Comparison of ENCODE assay signal across 8 cellular contexts in the genomic region with DNA sequence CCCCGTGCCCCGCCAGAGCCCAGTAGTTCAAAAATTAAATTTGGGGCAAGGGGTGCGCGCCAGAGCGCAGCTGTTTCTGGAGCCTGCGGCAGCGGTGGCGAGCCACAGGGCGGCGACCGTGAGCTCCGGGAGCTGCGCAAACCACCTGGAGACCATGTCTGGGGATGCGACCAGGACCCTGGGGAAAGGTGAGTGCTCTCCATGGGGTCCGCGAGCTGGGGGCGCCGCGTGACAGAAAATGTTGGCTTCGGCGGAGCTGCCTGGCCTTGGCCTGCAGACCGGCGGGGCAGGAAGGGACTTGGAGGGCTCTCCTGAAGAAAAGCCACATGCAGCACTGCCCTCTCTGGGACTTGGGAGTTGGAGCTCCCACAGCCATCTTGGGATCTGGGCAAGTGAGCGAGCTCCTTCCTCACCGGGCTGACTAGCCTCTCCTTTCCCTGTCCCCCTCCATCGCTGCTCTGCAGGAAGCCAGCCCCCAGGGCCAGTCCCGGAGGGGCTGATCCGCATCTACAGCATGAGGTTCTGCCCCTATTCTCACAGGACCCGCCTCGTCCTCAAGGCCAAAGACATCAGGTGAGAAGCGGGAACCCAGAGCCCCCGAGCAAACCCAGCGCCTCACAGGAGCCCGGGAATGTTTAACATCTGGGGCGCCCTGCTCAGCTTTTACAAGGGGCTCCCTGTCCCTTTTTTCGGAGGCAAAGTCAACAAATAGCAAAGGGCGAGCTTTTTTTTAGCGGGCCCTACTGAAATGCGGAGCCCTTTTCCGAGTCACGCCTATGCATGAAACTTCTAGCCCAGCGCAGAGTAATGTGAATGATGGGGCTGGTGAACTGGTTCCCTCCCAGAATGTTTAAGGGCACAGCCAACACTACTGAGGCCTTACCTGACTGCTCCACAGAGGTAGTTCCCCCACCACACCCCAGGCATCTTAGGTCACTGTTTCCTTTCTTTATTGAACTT. TPM values are rescaled to one million over a fixed set of nuclear protein-coding genes. Genes with fewer than 3 reads are reported as not detected.
DNase-seq lines count a peak whose midpoint lies in the region; ATAC-seq and TF ChIP-seq lines count a peak whose summit lies in the region.

No MANE protein-coding gene starts in this region.

- H3K36me3 ChIP-seq in MG63 (no peaks in the 10 kb centered on the region), upper lobe of left lung (no peaks in the 10 kb centered on the region)

- no peaks in the 10 kb centered on the region for H3K9me3 Mint-ChIP-seq in naive thymus-derived CD8-positive, alpha-beta T cell

- no peak for TF ChIP-seq POLR2A in upper lobe of left lung (IDR thresholded peaks at IDR 0.05)

- TF ChIP-seq CTCF in upper lobe of left lung (IDR thresholded peaks at IDR 0.05): peak; percentile 76 to 89 (median 82)

- H3K9me3 ChIP-seq in MG63 (no peaks in the 10 kb centered on the region), upper lobe of left lung (no peaks in the 10 kb centered on the region)

- H3K27ac Mint-ChIP-seq in naive thymus-derived CD8-positive, alpha-beta T cell: peak overlapping the region in 1 of 10 donors; percentile 29

- DNase-seq in Ammon's horn (ENCODE audit: low spot score) (peak; percentile 67), MG63 (peak; percentile 29), activated T-cell treated with anti-CD3 and anti-CD28 coated beads for 4 hours (peak; percentile 30), epithelial cell of prostate (ENCODE audit: low read depth, low spot score) (no peak), upper lobe of left lung (peak; percentile 62 to 91), NCI-H1105 treated with DMSO at 0.1 percent for 48 hours (lab: John Stamatoyannopoulos, UW) (no peak)
- DNase-seq in naive thymus-derived CD8-positive, alpha-beta T cell: peak in 8 of 10 donors; percentile 17 to 46 (median 36)

- peak overlapping the region in 8 of 10 donors; percentile 4 to 71 (median 48) for H3K4me3 Mint-ChIP-seq in naive thymus-derived CD8-positive, alpha-beta T cell

- POLR2A ChIA-PET in naive thymus-derived CD8-positive, alpha-beta T cell (lab: Charles Lee): interaction anchor here (0.7 to 1.9 kb wide), 2 partner anchors 12 to 20 kb away, joined by 3 to 11 read pairs; a partner anchor contains a TSS

- peak overlapping the region; percentile 42 for H3K27ac ChIP-seq in epithelial cell of prostate
- peak overlapping the region in 1 of 4 donors; percentile 43 for H3K27ac ChIP-seq in upper lobe of left lung

- peaks cover 0 to 8% (median 4%) of the 10 kb centered on the region in 4 donors for H3K4me1 Mint-ChIP-seq in naive thymus-derived CD8-positive, alpha-beta T cell

- H3K27me3 Mint-ChIP-seq in naive thymus-derived CD8-positive, alpha-beta T cell: peaks cover 0 to 23% (median 6%) of the 10 kb centered on the region in 5 donors

- ATAC-seq in GM21360 (IDR thresholded peaks at IDR 0.05; ENCODE audit: unreplicated experiment) (peak; percentile 82), upper lobe of left lung (ENCODE audit: low FRiP score in 2 of 2) (peak; percentile 87 to 92)
- peak; percentile 88 to 94 for ATAC-seq in naive thymus-derived CD8-positive, alpha-beta T cell

- H3K36me3 Mint-ChIP-seq in naive thymus-derived CD8-positive, alpha-beta T cell: no peaks in the 10 kb centered on the region

- H3K27me3 ChIP-seq in MG63 (no peaks in the 10 kb centered on the region), upper lobe of left lung (no peaks in the 10 kb centered on the region)

- peaks cover 0 to 8% (median 5%) of the 10 kb centered on the region in 4 donors for H3K4me1 ChIP-seq in upper lobe of left lung

- 20 to 30% methylated on average over 28 to 42 of the region's 42 CpGs for WGBS in upper lobe of left lung, 2 donors

- TF ChIP-seq EP300 in upper lobe of left lung (IDR thresholded peaks at IDR 0.05): no peak

- H3K4me3 ChIP-seq in MG63 (no peak overlapping the region), upper lobe of left lung (peak overlapping the region in 3 of 4 donors; percentile 44 to 53 (median 44))

RNA-seq across cellular contexts. Expression of a gene that starts 6.1 kb away (rescaled TPM):
- total RNA-seq in MG63 (2014; rRNA removed; shearing (Covaris generic); ENCODE audit: low replicate concordance): 0.62 and 1.8 TPM in 2 replicates
- 1 to 10 TPM; 1.4 to 1.5 TPM for total RNA-seq in naive thymus-derived CD8-positive, alpha-beta T cell
- 1 to 10 TPM in 2 of 3 donors, under 1 TPM in 1; 0.15 to 2.0 (median 1.1) TPM for polyA plus RNA-seq in naive thymus-derived CD8-positive, alpha-beta T cell
- 10 to 100 TPM in 1 of 6 donors, 1 to 10 TPM in 5; 2.8 to 11.2 (median 7.8) TPM for total RNA-seq in upper lobe of left lung

RNA-seq across cellular contexts. Expression of a gene that starts 20.4 kb away (rescaled TPM):
- 191 and 245 TPM in 2 replicates for total RNA-seq in MG63 (2014; rRNA removed; shearing (Covaris generic); ENCODE audit: low replicate concordance)
- 10 to 100 TPM; 38.7 to 44.3 TPM for total RNA-seq in naive thymus-derived CD8-positive, alpha-beta T cell
- 100 to 1,000 TPM; 119 to 135 (median 134) TPM for polyA plus RNA-seq in naive thymus-derived CD8-positive, alpha-beta T cell
- 100 to 1,000 TPM in 3 of 6 donors, 10 to 100 TPM in 3; 30.4 to 147 (median 102) TPM for total RNA-seq in upper lobe of left lung

RNA-seq across cellular contexts. Expression of a gene that starts 42.9 kb away (rescaled TPM):
- 0.89 TPM in 1 of 2 replicates, not detected in the other for total RNA-seq in MG63 (2014; rRNA removed; shearing (Covaris generic); ENCODE audit: low replicate concordance)
- total RNA-seq in naive thymus-derived CD8-positive, alpha-beta T cell: under 1 TPM; 0.16 to 0.39 TPM
- polyA plus RNA-seq in naive thymus-derived CD8-positive, alpha-beta T cell: not detected
- 100 to 1,000 TPM in 1 of 6 donors, 10 to 100 TPM in 2, 1 to 10 TPM in 2, under 1 TPM in 1; 0.69 to 121 (median 10.0) TPM for total RNA-seq in upper lobe of left lung

Comparison
In these comparisons a context has a peak if more than half of its experiments do, and no peak if none do; other contexts are left out.
1. DNase-seq: peak in Ammon's horn (single experiment), MG63 (single experiment), activated T-cell treated with anti-CD3 and anti-CD28 coated beads for 4 hours (single experiment), naive thymus-derived CD8-positive, alpha-beta T cell (8 of 10) and upper lobe of left lung (2 of 2); none in epithelial cell of prostate (single experiment) and NCI-H1105 treated with DMSO at 0.1 percent for 48 hours (single experiment).
2. Peak in every context shown above with its lines, with median percentiles within 50 percentile points of each other: ATAC-seq.